Comparison of ENCODE assay signal across 9 cellular contexts in the genomic region with DNA sequence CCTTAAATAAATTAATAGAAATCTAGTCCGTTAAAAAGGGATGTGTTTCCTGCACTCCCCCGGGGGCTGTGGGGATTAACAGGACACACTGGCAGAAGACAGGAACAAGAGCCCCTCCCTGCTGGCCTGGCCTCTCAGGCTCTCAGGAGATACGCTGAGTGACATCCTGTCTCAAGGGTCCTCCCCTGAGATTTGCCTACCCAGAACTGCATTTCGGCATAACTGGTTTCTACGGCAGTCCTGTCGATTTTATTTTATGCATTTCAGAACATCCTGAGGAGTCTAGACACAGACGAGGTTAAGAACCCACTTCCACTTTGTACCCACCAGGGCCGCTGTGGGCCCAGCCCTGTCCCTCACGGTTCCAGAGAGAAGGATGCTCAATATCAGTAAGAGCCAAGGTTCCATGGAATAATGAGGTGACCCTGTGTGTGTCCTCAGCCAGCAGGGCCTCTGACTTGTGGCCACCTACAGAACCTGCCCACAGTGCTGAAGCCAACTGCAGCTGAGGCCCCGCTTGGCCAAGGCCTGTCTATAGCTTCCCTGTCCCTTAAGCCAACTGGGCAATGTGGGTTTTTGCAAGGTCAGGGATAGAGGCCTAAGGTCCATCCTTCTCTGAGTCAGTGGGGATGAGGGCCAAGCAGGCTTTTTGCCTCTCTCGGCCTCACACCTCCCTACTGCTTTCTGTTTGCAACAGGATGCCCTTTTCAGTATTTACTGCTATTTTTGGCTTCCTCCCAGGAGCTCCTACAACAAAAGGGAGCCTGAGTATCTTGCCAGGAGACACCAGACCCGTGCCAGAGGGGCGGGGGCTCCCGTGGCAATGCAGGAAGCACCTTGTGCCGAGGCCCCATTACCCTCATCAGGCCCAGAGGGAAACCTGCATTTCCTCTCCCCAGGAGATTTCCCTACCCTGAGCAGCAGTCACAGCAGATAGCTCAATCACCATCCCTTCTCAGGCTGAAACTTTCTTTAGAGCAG. TPM values are rescaled to one million over a fixed set of nuclear protein-coding genes. Genes with fewer than 3 reads are reported as not detected.
DNase-seq lines count a peak whose midpoint lies in the region; ATAC-seq and TF ChIP-seq lines count a peak whose summit lies in the region.
"Had no signal": no experiment of that assay in that cellular context is flagged by ENCODE, and none has a peak within 500 bp of the region (broad histone marks: within the 10 kb centered on the region; RNA-seq: fewer than 3 reads in every experiment).

No MANE protein-coding gene starts in this region.

- peaks cover 62% of the 10 kb centered on the region for H3K4me1 Mint-ChIP-seq in nephron progenitor cell

- peaks cover 3% of the 10 kb centered on the region for H3K27me3 Mint-ChIP-seq in nephron progenitor cell (ENCODE audit: low read depth, poor library complexity)

- TF ChIP-seq CTCF in nephron progenitor cell (IDR thresholded peaks at IDR 0.05) = no peak

- peak overlapping the region; percentile 77 for H3K27ac ChIP-seq in thymus (ENCODE audit: low read depth)

- intact Hi-C loops in left ventricle myocardium superior (cut with micrococcal nuclease) = no loop called here

- H3K4me3 Mint-ChIP-seq in nephron progenitor cell = no peak overlapping the region

- H3K27me3 ChIP-seq in thymus (ENCODE audit: control insufficient read depth, insufficient read depth) = no peaks in the 10 kb centered on the region

- H3K4me1 ChIP-seq in thymus (ENCODE audit: control insufficient read depth, insufficient read depth, low read length) = peaks cover 41% of the 10 kb centered on the region

- ATAC-seq in activated naive CD4-positive, alpha-beta T cell treated with anti-CD3 and anti-CD28 coated beads, Interleukin-2, amount 50 U/mL, for 72 hours = no peak
- ATAC-seq in left ventricle myocardium superior = peak; percentile 25

- H3K27ac Mint-ChIP-seq in activated naive CD4-positive, alpha-beta T cell treated with anti-CD3 and anti-CD28 coated beads, Interleukin-2, amount 50 U/mL, for 72 hours = peak overlapping the region; percentile 93 to 95
- no peak overlapping the region for H3K27ac Mint-ChIP-seq in nephron progenitor cell

- WGBS in thymus = 30% methylated on average over 15 of the region's 15 CpGs

- no peaks in the 10 kb centered on the region for H3K9me3 Mint-ChIP-seq in activated naive CD4-positive, alpha-beta T cell treated with anti-CD3 and anti-CD28 coated beads, Interleukin-2, amount 50 U/mL, for 72 hours
- H3K9me3 Mint-ChIP-seq in nephron progenitor cell = no peaks in the 10 kb centered on the region

- DNase-seq in ELR (ENCODE audit: low read depth) = peak; percentile 56
- peak; percentile 89 for DNase-seq in NCI-H2029 treated with DMSO at 0.1 percent for 48 hours (lab: John Stamatoyannopoulos, UW)
- no peak for DNase-seq in activated naive CD4-positive, alpha-beta T cell treated with anti-CD3 and anti-CD28 coated beads, Interleukin-2, amount 50 U/mL, for 72 hours (ENCODE audit: low spot score in 2 of 2)
- peak; percentile 71 for DNase-seq in left ventricle myocardium superior
- no peak for DNase-seq in superior temporal gyrus (ENCODE audit: extremely low spot score)
- no peak for DNase-seq in nephron progenitor cell
- DNase-seq in foreskin melanocyte = no peak

- H3K9me3 ChIP-seq in thymus (ENCODE audit: control insufficient read depth) = no peaks in the 10 kb centered on the region

- H3K4me3 ChIP-seq in thymus (ENCODE audit: low read length) = no peak overlapping the region

- H3K36me3 ChIP-seq in thymus (ENCODE audit: control insufficient read depth, insufficient read depth) = peaks cover 25% of the 10 kb centered on the region

- peaks cover 12 to 24% of the 10 kb centered on the region in 2 donors for H3K36me3 Mint-ChIP-seq in activated naive CD4-positive, alpha-beta T cell treated with anti-CD3 and anti-CD28 coated beads, Interleukin-2, amount 50 U/mL, for 72 hours
- H3K36me3 Mint-ChIP-seq in nephron progenitor cell (ENCODE audit: low read depth) = no peaks in the 10 kb centered on the region

RNA-seq across cellular contexts. Expression of a gene that starts 14.7 kb away (rescaled TPM):
- total RNA-seq in activated naive CD4-positive, alpha-beta T cell treated with anti-CD3 and anti-CD28 coated beads, Interleukin-2, amount 50 U/mL, for 72 hours = 100 to 1,000 TPM; 114 to 145 TPM
- 190 TPM for total RNA-seq in left ventricle myocardium superior
- 67.3 TPM for polyA plus RNA-seq in thymus

RNA-seq across cellular contexts. Expression of a gene that starts 49.9 kb away (rescaled TPM):
- total RNA-seq in activated naive CD4-positive, alpha-beta T cell treated with anti-CD3 and anti-CD28 coated beads, Interleukin-2, amount 50 U/mL, for 72 hours = not detected
- total RNA-seq in left ventricle myocardium superior = 47.5 TPM
- polyA plus RNA-seq in thymus = 6.6 TPM
- total RNA-seq: mononuclear cell had no signal

Comparison
In these comparisons a context has a peak if more than half of its experiments do, and no peak if none do; other contexts are left out.
1. DNase-seq: peak in ELR (single experiment), NCI-H2029 treated with DMSO at 0.1 percent for 48 hours (single experiment) and left ventricle myocardium superior (single experiment); none in activated naive CD4-positive, alpha-beta T cell treated with anti-CD3 and anti-CD28 coated beads, Interleukin-2, amount 50 U/mL, for 72 hours (0 of 2), superior temporal gyrus (single experiment), nephron progenitor cell (single experiment) and foreskin melanocyte (single experiment).
2. RNA of a gene that starts 49.9 kb away (total RNA-seq): 47.5 TPM in left ventricle myocardium superior (single experiment); not detected in activated naive CD4-positive, alpha-beta T cell treated with anti-CD3 and anti-CD28 coated beads, Interleukin-2, amount 50 U/mL, for 72 hours; every median in the first group is over 10 times any median in the second.